In genomic region chr3:167734498-167735232, GRCh38 we compare ENCODE assay signal across 8 cellular contexts. TPM values are rescaled to one million over a fixed set of nuclear protein-coding genes. Genes with fewer than 3 reads are reported as not detected.
DNase-seq lines count a peak whose midpoint lies in the region; ATAC-seq and TF ChIP-seq lines count a peak whose summit lies in the region.

PDCD10 (minus strand) TSS chr3:167734892; CDS start chr3:167720157, 14,735 bp downstream.

- ATAC-seq in GM19035 (IDR thresholded peaks at IDR 0.05; ENCODE audit: unreplicated experiment) (peak; percentile 89), HG03342 (IDR thresholded peaks at IDR 0.05; ENCODE audit: unreplicated experiment) (peak; percentile 88)
- ATAC-seq in central memory CD8-positive, alpha-beta T cell (replicated peaks; ENCODE audit: extremely low read depth, poor library complexity, severe bottlenecking) = peak; percentile 87

- H3K36me3 Mint-ChIP-seq in central memory CD8-positive, alpha-beta T cell (ENCODE audit: insufficient read depth) = no peaks in the 10 kb centered on the region

- peak within 1 kb of the TSS; percentile 86 to 96 (median 93) for H3K27ac ChIP-seq in spleen

- peaks cover 23% of the 10 kb centered on the region for H3K4me1 Mint-ChIP-seq in central memory CD8-positive, alpha-beta T cell

- no peak for TF ChIP-seq POLR2A in spleen (IDR thresholded peaks at IDR 0.05)

- WGBS in spleen, 5 donors = 0 to 1% (median 0%) methylated on average over 37 to 49 of the region's 49 CpGs

- no peak within 1 kb of the TSS for H3K4me3 Mint-ChIP-seq in central memory CD8-positive, alpha-beta T cell

- no peak within 1 kb of the TSS for H3K27ac Mint-ChIP-seq in central memory CD8-positive, alpha-beta T cell (ENCODE audit: low read depth)

- DNase-seq in AG20443 (ENCODE audit: low spot score) = peak; percentile 95
- DNase-seq in NCI-H345 treated with DMSO at 0.1 percent for 48 hours (lab: John Stamatoyannopoulos, UW; ENCODE audit: unreplicated experiment) = peak; percentile 92
- peak; percentile 81 to 95 (median 94) for DNase-seq in activated CD4-positive, CD25-positive, alpha-beta regulatory T cell (lab: John Stamatoyannopoulos, UW)
- DNase-seq in central memory CD8-positive, alpha-beta T cell (ENCODE audit: low spot score in 2 of 2) = peak; percentile 92 to 96
- DNase-seq in inferior parietal cortex (ENCODE audit: extremely low spot score) = peak; percentile 99
- peak; percentile 99 for DNase-seq in spleen

- H3K9me3 ChIP-seq in spleen = no peaks in the 10 kb centered on the region

- H3K4me3 ChIP-seq in spleen = peak within 1 kb of the TSS; percentile 87 to 99 (median 98)

- no peaks in the 10 kb centered on the region for H3K27me3 Mint-ChIP-seq in central memory CD8-positive, alpha-beta T cell

- no peaks in the 10 kb centered on the region for H3K9me3 Mint-ChIP-seq in central memory CD8-positive, alpha-beta T cell

- intact Hi-C loops in spleen (cut with DNase I; ENCODE audit: low total_unique reads) = no loop called here

- H3K4me1 ChIP-seq in spleen = peaks cover 11 to 73% (median 59%) of the 10 kb centered on the region in 6 donors

- no peaks in the 10 kb centered on the region for H3K27me3 ChIP-seq in spleen (replicated peaks in 1 of 7)

- TF ChIP-seq CTCF in spleen (IDR thresholded peaks at IDR 0.05 in 8 of 11, conservative IDR thresholded peaks at IDR 0.05 in 3 of 11) = peak in 5 of 11 experiments; percentile 17 to 29 (median 23)

- peaks cover 0 to 9% (median 0%) of the 10 kb centered on the region in 6 donors for H3K36me3 ChIP-seq in spleen

RNA-seq across cellular contexts. Expression of gene PDCD10, which starts in this region (rescaled TPM):
- 10 to 100 TPM; 47.1 to 94.5 (median 51.2) TPM for total RNA-seq in spleen
- 10 to 100 TPM; 25.5 to 49.1 (median 43.0) TPM for polyA plus RNA-seq in spleen

Comparison
In these comparisons a context has a peak if more than half of its experiments do, and no peak if none do; other contexts are left out.
1. Peak in every context shown above with its lines: DNase-seq, ATAC-seq, H3K4me3 ChIP-seq and H3K27ac ChIP-seq.